In genomic region chr2:63827749-63828148, GRCh38 we compare ENCODE assay signal across 13 cellular contexts. TPM values are rescaled to one million over a fixed set of nuclear protein-coding genes. Genes with fewer than 3 reads are reported as not detected.
A peak's percentile ranks its signal among the peaks of the same experiment; 100 is the strongest.
DNase-seq lines count a peak whose midpoint lies in the region; ATAC-seq, FAIRE-seq and TF ChIP-seq lines count a peak whose summit lies in the region.
"Had no signal": no experiment of that assay in that cellular context is flagged by ENCODE, and none has a peak within 500 bp of the region (broad histone marks: within the 10 kb centered on the region; RNA-seq: fewer than 3 reads in every experiment).

No MANE protein-coding gene starts in this region.

- BruUV-seq in mammary epithelial cell (replicated peaks; lab: Mats Ljungman, UMichigan) (no TSS peak), HepG2 (replicated peaks; lab: Mats Ljungman, UMichigan) (no TSS peak)

- ATAC-seq in HepG2: peak; percentile 97
- ATAC-seq in activated CD8-positive, alpha-beta T cell treated with anti-CD3 and anti-CD28 coated beads for 36 hours: no peak
- ATAC-seq in activated naive CD8-positive, alpha-beta T cell treated with anti-CD3 and anti-CD28 coated beads, Interleukin-2, amount 50 U/mL, for 24 hours: no peak
- ATAC-seq: activated CD4-positive, CD25-positive, alpha-beta regulatory T cell treated with anti-CD3 and anti-CD28 coated beads, Interleukin-2, amount 50 U/mL, for 24 hours; stimulated activated memory B cell treated with anti-CD40 and anti-IgM and Interleukin-4, amounts not matched to agents 10 μg/mL and 1 μg/mL and 100 μg/mL, for 72 hours had no signal

- H4K20me1 ChIP-seq in mammary epithelial cell (ENCODE audit: insufficient read depth, low read length) (no peaks in the 10 kb centered on the region), HepG2 (ENCODE audit: insufficient read depth, low read length) (no peaks in the 10 kb centered on the region)

- H3K36me3 ChIP-seq in mammary epithelial cell (ENCODE audit: insufficient read depth, low read length) (no peaks in the 10 kb centered on the region), HepG2 (replicated peaks in 1 of 2; ENCODE audit: control insufficient read depth in 1 of 2, insufficient read depth in 2 of 2, low read length in 2 of 2) (no peaks in the 10 kb centered on the region)

- H3K36me3 Mint-ChIP-seq in activated CD8-positive, alpha-beta T cell treated with anti-CD3 and anti-CD28 coated beads for 36 hours (ENCODE audit: low read depth): no peaks in the 10 kb centered on the region
- no peaks in the 10 kb centered on the region for H3K36me3 Mint-ChIP-seq in activated naive CD8-positive, alpha-beta T cell treated with anti-CD3 and anti-CD28 coated beads, Interleukin-2, amount 50 U/mL, for 24 hours (ENCODE audit: low read depth)
- no peaks in the 10 kb centered on the region for H3K36me3 Mint-ChIP-seq in activated naive CD8-positive, alpha-beta T cell treated with anti-CD3 and anti-CD28 coated beads for 36 hours
- H3K36me3 Mint-ChIP-seq: stimulated activated memory B cell treated with anti-CD40 and anti-IgM and Interleukin-4, amounts not matched to agents 10 μg/mL and 1 μg/mL and 100 μg/mL, for 72 hours had no signal

- H3K4me2 ChIP-seq in mammary epithelial cell (ENCODE audit: insufficient read depth, low read depth, low read length): peak overlapping the region; percentile 25
- H3K4me2 ChIP-seq in HepG2 (ENCODE audit: low read depth, low read length): peak overlapping the region; percentile 24; the same call in 1 of the 2 replicates

- in situ Hi-C loops in mammary epithelial cell (cut with MboI; ENCODE audit: low sequenced_read_pairs in 2 of 2): no loop called here
- in situ Hi-C loops in HepG2 (cut with HindIII; ENCODE audit: extremely low pct_ligation_motif_present, low pct_unique_long_range_greater_than_20kb): no loop called here

- peak; percentile 15; the same call in 1 of the 2 replicates for TF ChIP-seq EP300 in Ishikawa (IDR thresholded peaks at IDR 0.05; ENCODE audit: borderline replicate concordance)
- TF ChIP-seq EP300 in HepG2 (IDR thresholded peaks at IDR 0.05; ENCODE audit: low read depth in 2 of 2, low read length in 2 of 2): peak in 1 of 2 experiments; percentile 86; a peak in 2 of 4 replicates
- TF ChIP-seq EP300 in HepG2 (CRISPR knock-in tag; IDR thresholded peaks at IDR 0.05; ENCODE audit: borderline replicate concordance): no peak

- H3K4me1 Mint-ChIP-seq in activated CD8-positive, alpha-beta T cell treated with anti-CD3 and anti-CD28 coated beads for 36 hours (ENCODE audit: low read depth): no peaks in the 10 kb centered on the region
- no peaks in the 10 kb centered on the region for H3K4me1 Mint-ChIP-seq in activated naive CD8-positive, alpha-beta T cell treated with anti-CD3 and anti-CD28 coated beads, Interleukin-2, amount 50 U/mL, for 24 hours
- no peaks in the 10 kb centered on the region for H3K4me1 Mint-ChIP-seq in activated naive CD8-positive, alpha-beta T cell treated with anti-CD3 and anti-CD28 coated beads for 36 hours

- no peak overlapping the region for H3K4me3 Mint-ChIP-seq in activated CD8-positive, alpha-beta T cell treated with anti-CD3 and anti-CD28 coated beads for 36 hours
- no peak overlapping the region for H3K4me3 Mint-ChIP-seq in activated naive CD8-positive, alpha-beta T cell treated with anti-CD3 and anti-CD28 coated beads, Interleukin-2, amount 50 U/mL, for 24 hours
- H3K4me3 Mint-ChIP-seq in activated naive CD8-positive, alpha-beta T cell treated with anti-CD3 and anti-CD28 coated beads for 36 hours: no peak overlapping the region
- H3K4me3 Mint-ChIP-seq: activated naive CD8-positive, alpha-beta T cell; stimulated activated memory B cell treated with anti-CD40 and anti-IgM and Interleukin-4, amounts not matched to agents 10 μg/mL and 1 μg/mL and 100 μg/mL, for 72 hours had no signal

- H3K79me2 ChIP-seq in mammary epithelial cell (ENCODE audit: insufficient read depth, low read length) (no peaks in the 10 kb centered on the region), HepG2 (ENCODE audit: insufficient read depth, low read length) (no peaks in the 10 kb centered on the region)

- dilution Hi-C loops in mammary epithelial cell (cut with HindIII; ENCODE audit: low sequenced_read_pairs): no loop called here

- H3K27ac Mint-ChIP-seq in activated CD8-positive, alpha-beta T cell treated with anti-CD3 and anti-CD28 coated beads for 36 hours: no peak overlapping the region
- no peak overlapping the region for H3K27ac Mint-ChIP-seq in activated naive CD8-positive, alpha-beta T cell treated with anti-CD3 and anti-CD28 coated beads, Interleukin-2, amount 50 U/mL, for 24 hours
- no peak overlapping the region for H3K27ac Mint-ChIP-seq in activated naive CD8-positive, alpha-beta T cell treated with anti-CD3 and anti-CD28 coated beads for 36 hours
- H3K27ac Mint-ChIP-seq: activated naive CD8-positive, alpha-beta T cell; stimulated activated memory B cell treated with anti-CD40 and anti-IgM and Interleukin-4, amounts not matched to agents 10 μg/mL and 1 μg/mL and 100 μg/mL, for 72 hours had no signal

- H2AFZ ChIP-seq in mammary epithelial cell (ENCODE audit: low read depth, low read length) (peak overlapping the region; percentile 25), HepG2 (ENCODE audit: low read length) (no peak overlapping the region)

- DNase-seq in AG08395 (ENCODE audit: low spot score): peak; percentile 80
- DNase-seq in mammary epithelial cell: peak; percentile 73
- peak; percentile 92 for DNase-seq in HepG2 (ENCODE audit: low spot score)
- DNase-seq in GF-D8 (lab: John Stamatoyannopoulos, UW): no peak
- DNase-seq in activated CD8-positive, alpha-beta T cell treated with anti-CD3 and anti-CD28 coated beads for 36 hours: no peak
- DNase-seq in activated naive CD8-positive, alpha-beta T cell treated with anti-CD3 and anti-CD28 coated beads, Interleukin-2, amount 50 U/mL, for 24 hours: no peak
- no peak for DNase-seq in activated naive CD8-positive, alpha-beta T cell treated with anti-CD3 and anti-CD28 coated beads for 36 hours
- DNase-seq: Kasumi-1 had no signal

- intact Hi-C loops in mammary epithelial cell (cut with micrococcal nuclease) (loop anchor here (2.0 kb wide), 1 partner anchor 13 kb away; the partner anchor contains the start of gene UGP2), HepG2 (cut with micrococcal nuclease; ENCODE audit: unreplicated experiment) (loop anchor here (1.0 kb wide), 1 partner anchor 35 kb away; no protein-coding TSS in a partner anchor)
- intact Hi-C loops in activated CD8-positive, alpha-beta T cell treated with anti-CD3 and anti-CD28 coated beads for 36 hours (cut with micrococcal nuclease): no loop called here

- H3K4me1 ChIP-seq in mammary epithelial cell (ENCODE audit: insufficient read depth, low read length) (peaks cover 8% of the 10 kb centered on the region), HepG2 (ENCODE audit: insufficient read depth, low read length) (peaks cover 15% of the 10 kb centered on the region)

- H3K27ac ChIP-seq in mammary epithelial cell (ENCODE audit: insufficient read depth, low read depth, low read length) (no peak overlapping the region), HepG2 (ENCODE audit: extremely low read length, insufficient read depth, low read length) (no peak overlapping the region)

- peaks cover 17% of the 10 kb centered on the region for H3K27me3 Mint-ChIP-seq in activated CD8-positive, alpha-beta T cell treated with anti-CD3 and anti-CD28 coated beads for 36 hours
- peaks cover 4% of the 10 kb centered on the region for H3K27me3 Mint-ChIP-seq in activated naive CD8-positive, alpha-beta T cell treated with anti-CD3 and anti-CD28 coated beads, Interleukin-2, amount 50 U/mL, for 24 hours
- peaks cover 7% of the 10 kb centered on the region for H3K27me3 Mint-ChIP-seq in activated naive CD8-positive, alpha-beta T cell treated with anti-CD3 and anti-CD28 coated beads for 36 hours

- TF ChIP-seq CTCF in mammary epithelial cell (conservative IDR thresholded peaks at IDR 0.05 in 1 of 2, IDR thresholded peaks at IDR 0.05 in 1 of 2; ENCODE audit: extremely low read depth in 1 of 2, insufficient read depth in 1 of 2, low read depth in 1 of 2, low read length in 2 of 2) (no peak), HepG2 (CRISPR knock-in tag; IDR thresholded peaks at IDR 0.05) (no peak)
- TF ChIP-seq CTCF in activated CD8-positive, alpha-beta T cell treated with anti-CD3 and anti-CD28 coated beads for 36 hours (IDR thresholded peaks at IDR 0.05): no peak

- CTCF ChIA-PET in mammary epithelial cell (lab: Charles Lee; ENCODE audit: low non-redundant PET) (no interaction called here), HepG2 (lab: Yijun Ruan, JAX; ENCODE audit: low intra/inter-chr PET ratio, low total read pairs) (interaction anchor here (1.5 kb wide), 1 partner anchor 136 kb away, joined by 3 read pairs; no protein-coding TSS in a partner anchor)
- CTCF ChIA-PET in activated CD8-positive, alpha-beta T cell treated with anti-CD3 and anti-CD28 coated beads for 36 hours (lab: Charles Lee): interaction anchor here (1.4 kb wide), 1 partner anchor 13 kb away, joined by 5 read pairs; the partner anchor contains the start of gene UGP2

- TF ChIP-seq POLR2A in HepG2 (IDR thresholded peaks at IDR 0.05; ENCODE audit: insufficient read depth in 1 of 2, low read depth in 2 of 2, low read length in 2 of 2): no peak

- H3K9ac ChIP-seq in mammary epithelial cell (ENCODE audit: insufficient read depth, low read length): no peak overlapping the region
- no peak overlapping the region for H3K9ac ChIP-seq in HepG2 (ENCODE audit: insufficient read depth, low read depth, low read length)

- no peaks in the 10 kb centered on the region for H3K9me3 Mint-ChIP-seq in activated CD8-positive, alpha-beta T cell treated with anti-CD3 and anti-CD28 coated beads for 36 hours
- no peaks in the 10 kb centered on the region for H3K9me3 Mint-ChIP-seq in activated naive CD8-positive, alpha-beta T cell treated with anti-CD3 and anti-CD28 coated beads, Interleukin-2, amount 50 U/mL, for 24 hours
- H3K9me3 Mint-ChIP-seq in activated naive CD8-positive, alpha-beta T cell treated with anti-CD3 and anti-CD28 coated beads for 36 hours: no peaks in the 10 kb centered on the region
- H3K9me3 Mint-ChIP-seq: stimulated activated memory B cell treated with anti-CD40 and anti-IgM and Interleukin-4, amounts not matched to agents 10 μg/mL and 1 μg/mL and 100 μg/mL, for 72 hours had no signal

- FAIRE-seq in HepG2 (lab: Jason Lieb, UNC): peak; percentile 30

- H3K27me3 ChIP-seq in mammary epithelial cell (ENCODE audit: insufficient read depth, low read length) (no peaks in the 10 kb centered on the region), HepG2 (ENCODE audit: control insufficient read depth in 1 of 2, insufficient read depth in 2 of 2, low read length in 2 of 2) (no peaks in the 10 kb centered on the region)

- TF ChIP-seq RAD21 in Ishikawa (IDR thresholded peaks at IDR 0.05; ENCODE audit: low read depth) (no peak), HepG2 (CRISPR knock-in tag; IDR thresholded peaks at IDR 0.05) (no peak)

- H3K9me3 ChIP-seq in mammary epithelial cell (replicated peaks; ENCODE audit: insufficient read depth, low read length) (no peaks in the 10 kb centered on the region), HepG2 (ENCODE audit: low read length) (no peaks in the 10 kb centered on the region)

- POLR2A ChIA-PET in HepG2 (lab: Yijun Ruan, JAX): interaction anchor here (0.7 to 4.0 kb wide), 3 partner anchors 14 to 92 kb away, joined by 3 to 53 read pairs (median 3); partner anchors contain the start of gene UGP2
- POLR2A ChIA-PET in activated CD8-positive, alpha-beta T cell treated with anti-CD3 and anti-CD28 coated beads for 36 hours (lab: Charles Lee): interaction anchor here (1.3 kb wide), 1 partner anchor 13 kb away, joined by 4 read pairs; no protein-coding TSS in a partner anchor

- H3K4me3 ChIP-seq in mammary epithelial cell (replicated peaks in 1 of 3; ENCODE audit: insufficient read depth in 1 of 3, low read depth in 2 of 3, low read length in 3 of 3) (no peak overlapping the region), HepG2 (replicated peaks in 1 of 3; ENCODE audit: insufficient read depth in 1 of 3, low read depth in 2 of 3, low read length in 3 of 3) (no peak overlapping the region)
- H3K4me3 ChIP-seq: skin epidermis had no signal

RNA-seq across cellular contexts. Expression of gene UGP2, which starts 13.9 kb away (rescaled TPM):
- total RNA-seq in mammary epithelial cell (100 to 1,000 TPM; 141 to 248 TPM), HepG2 (2016; rRNA removed; fragmentation: Illumina TruSeq; extraction: Trizol) (134 and 210 TPM in 2 replicates)
- polyA plus RNA-seq in mammary epithelial cell (87.4 TPM), HepG2 (2011; rRNA removed) (80.1 and 96.0 TPM in 2 replicates)
- 60.9 TPM for polyA minus RNA-seq in mammary epithelial cell
- total RNA-seq in HepG2 (2016; cell fraction: cytosol; rRNA removed; fragmentation: Illumina TruSeq; extraction: Trizol; ENCODE audit: low read depth): 83.7 and 93.6 TPM in 2 replicates
- 123 and 218 TPM in 2 replicates for total RNA-seq in HepG2 (2016; cell fraction: insoluble cytoplasmic fraction; rRNA removed; fragmentation: Illumina TruSeq; extraction: Trizol)
- total RNA-seq in HepG2 (2016; cell fraction: membrane; rRNA removed; fragmentation: Illumina TruSeq; extraction: Trizol): 85.1 and 86.4 TPM in 2 replicates
- total RNA-seq in HepG2 (2016; cell fraction: nucleus; rRNA removed; fragmentation: Illumina TruSeq; extraction: Trizol): 79.9 and 81.8 TPM in 2 replicates
- polyA plus RNA-seq in HepG2 (2011; cell fraction: cytosol; rRNA removed): 34.2 and 64.5 TPM in 2 replicates
- polyA plus RNA-seq in HepG2 (2011; cell fraction: nucleus; rRNA removed): 28.2 and 36.8 TPM in 2 replicates
- polyA plus RNA-seq in HepG2 (2012): 164 and 194 TPM in 2 replicates
- polyA plus RNA-seq in HepG2 (2016; cell fraction: cytosol; fragmentation: Illumina TruSeq; extraction: Trizol; ENCODE audit: low read depth): 27.9 and 31.2 TPM in 2 replicates
- polyA plus RNA-seq in HepG2 (2016; cell fraction: insoluble cytoplasmic fraction; fragmentation: Illumina TruSeq; extraction: Trizol; ENCODE audit: low read depth): 183 and 197 TPM in 2 replicates
- 56.9 and 57.3 TPM in 2 replicates for polyA plus RNA-seq in HepG2 (2016; cell fraction: membrane; fragmentation: Illumina TruSeq; extraction: Trizol; ENCODE audit: low read depth)
- 78.5 and 87.8 TPM in 2 replicates for polyA plus RNA-seq in HepG2 (2016; cell fraction: nucleus; fragmentation: Illumina TruSeq; extraction: Trizol; ENCODE audit: insufficient read depth, low read depth)
- 11.5 and 14.4 TPM in 2 replicates for polyA minus RNA-seq in HepG2 (2011; rRNA and poly(A)+ RNA removed; ENCODE audit: low replicate concordance)
- 103 and 130 TPM in 2 replicates for polyA minus RNA-seq in HepG2 (2011; cell fraction: cytosol; rRNA and poly(A)+ RNA removed)
- 119 and 170 TPM in 2 replicates for polyA minus RNA-seq in HepG2 (2011; cell fraction: nucleus; rRNA and poly(A)+ RNA removed)
- 10 to 100 TPM; 81.4 to 83.7 TPM for total RNA-seq in activated CD8-positive, alpha-beta T cell treated with anti-CD3 and anti-CD28 coated beads for 36 hours
- total RNA-seq in activated naive CD8-positive, alpha-beta T cell treated with anti-CD3 and anti-CD28 coated beads for 36 hours: 10 to 100 TPM; 70.0 to 71.5 TPM

Comparison
In these comparisons a context has a peak if more than half of its experiments do, and no peak if none do; other contexts are left out.
1. DNase-seq: peak in AG08395 (single experiment), mammary epithelial cell (single experiment) and HepG2 (single experiment); none in GF-D8 (single experiment), activated CD8-positive, alpha-beta T cell treated with anti-CD3 and anti-CD28 coated beads for 36 hours (single experiment), activated naive CD8-positive, alpha-beta T cell treated with anti-CD3 and anti-CD28 coated beads, Interleukin-2, amount 50 U/mL, for 24 hours (single experiment) and activated naive CD8-positive, alpha-beta T cell treated with anti-CD3 and anti-CD28 coated beads for 36 hours (single experiment).